Comparison of ENCODE assay signal across 16 cellular contexts in genomic region chr5:159332800-159333563, GRCh38. TPM values are rescaled to one million over a fixed set of nuclear protein-coding genes. Genes with fewer than 3 reads are reported as not detected.
DNase-seq lines count a peak whose midpoint lies in the region; ATAC-seq, FAIRE-seq and TF ChIP-seq lines count a peak whose summit lies in the region.
"Had no signal": no experiment of that assay in that cellular context is flagged by ENCODE, and none has a peak within 500 bp of the region (broad histone marks: within the 10 kb centered on the region; RNA-seq: fewer than 3 reads in every experiment).

No MANE protein-coding gene starts in this region.

- H3K27ac ChIP-seq in OCI-LY1 (ENCODE audit: low read depth, low read length, poor library complexity, severe bottlenecking) (no peak overlapping the region), psoas muscle (no peak overlapping the region)
- H3K27ac ChIP-seq: PC-9, tibial nerve had no signal

- H3K9ac ChIP-seq in OCI-LY1 (ENCODE audit: low read length): no peak overlapping the region

- peak; percentile 53 for ATAC-seq in GM21786 (IDR thresholded peaks at IDR 0.05; ENCODE audit: unreplicated experiment)
- ATAC-seq in naive B cell (ENCODE audit: low read depth in 2 of 2): peak; percentile 76 to 79
- ATAC-seq in GM21737 (IDR thresholded peaks at IDR 0.05; ENCODE audit: unreplicated experiment): no peak
- ATAC-seq in psoas muscle: no peak

- H2AFZ ChIP-seq in OCI-LY1 (ENCODE audit: low read length): no peak overlapping the region
- H2AFZ ChIP-seq: PC-9 had no signal

- FAIRE-seq in urothelium cell line (lab: Jason Lieb, UNC): no peak
- FAIRE-seq: endothelial cell of umbilical vein had no signal

- no peaks in the 10 kb centered on the region for H3K79me2 ChIP-seq in OCI-LY1 (ENCODE audit: insufficient read depth, low read length)

- H3K4me3 Mint-ChIP-seq in naive B cell: peak overlapping the region; percentile 66 to 92 (median 84)

- H3K4me1 ChIP-seq in OCI-LY1 (ENCODE audit: insufficient read depth, low read length, severe bottlenecking) (peaks cover 23% of the 10 kb centered on the region), psoas muscle (no peaks in the 10 kb centered on the region)

- H3F3A ChIP-seq in OCI-LY1 (ENCODE audit: insufficient read depth, low read length): no peaks in the 10 kb centered on the region

- H3K4me1 Mint-ChIP-seq in naive B cell: peaks cover 54 to 61% (median 59%) of the 10 kb centered on the region in 3 donors

- H3K9me2 ChIP-seq in OCI-LY1 (ENCODE audit: low read depth, low read length): no peaks in the 10 kb centered on the region

- H3K36me3 ChIP-seq in GM06990 (ENCODE audit: control insufficient read depth, insufficient read depth, low read length): no peaks in the 10 kb centered on the region
- H3K36me3 ChIP-seq in OCI-LY1 (ENCODE audit: insufficient read depth, low read length): no peaks in the 10 kb centered on the region
- H3K36me3 ChIP-seq in psoas muscle (ENCODE audit: insufficient read depth in 1 of 2, low read depth in 1 of 2): no peaks in the 10 kb centered on the region
- H3K36me3 ChIP-seq: tibial nerve had no signal

- H3K4me2 ChIP-seq in OCI-LY1 (ENCODE audit: low read length): peak overlapping the region; percentile 21; the same call in 1 of the 2 replicates
- H3K4me2 ChIP-seq: PC-9 had no signal

- H3K27me3 Mint-ChIP-seq in naive B cell: no peaks in the 10 kb centered on the region

- H4K20me1 ChIP-seq in OCI-LY1 (ENCODE audit: insufficient read depth, low read length): no peaks in the 10 kb centered on the region

- DNase-seq in GM06990 (ENCODE audit: extremely low read depth, insufficient read length) (no peak), naive B cell (peak; percentile 71), NCI-H226 (no peak), urothelium cell line (ENCODE audit: low spot score) (no peak), psoas muscle (no peak)
- DNase-seq: activated CD4-positive, CD25-positive, alpha-beta regulatory T cell treated with anti-CD3 and anti-CD28 coated beads, Interleukin-2, amount 50 U/mL, for 72 hours; islet precursor cell; NCI-H1105; PC-9; SW 1271 had no signal

- H3K27me3 ChIP-seq in GM06990 (replicated peaks; ENCODE audit: control insufficient read depth, insufficient read depth, low read length) (no peaks in the 10 kb centered on the region; the same call in 1 of the 2 replicates), OCI-LY1 (ENCODE audit: insufficient read depth, low read length) (no peaks in the 10 kb centered on the region), psoas muscle (ENCODE audit: insufficient read depth in 3 of 3, low read length in 2 of 3) (peaks cover 0 to 28% (median 12%) of the 10 kb centered on the region in 3 donors)

- WGBS in psoas muscle, 3 donors: 69 to 79% (median 69%) methylated on average over 6 of the region's 6 CpGs

- no peak overlapping the region for H3K4me3 ChIP-seq in GM06990 (replicated peaks; ENCODE audit: low read depth, low read length)
- no peak overlapping the region for H3K4me3 ChIP-seq in OCI-LY1 (ENCODE audit: low read depth, low read length, poor library complexity, severe bottlenecking)
- no peak overlapping the region for H3K4me3 ChIP-seq in psoas muscle
- H3K4me3 ChIP-seq: PC-9, tibial nerve had no signal

- TF ChIP-seq CTCF in GM06990 (IDR thresholded peaks at IDR 0.05; ENCODE audit: insufficient read depth, low read length, poor library complexity, severe bottlenecking) (peak; percentile 4), OCI-LY1 (IDR thresholded peaks at IDR 0.05; ENCODE audit: low read length) (no peak), psoas muscle (IDR thresholded peaks at IDR 0.05) (no peak)

- no peaks in the 10 kb centered on the region for H3K36me3 Mint-ChIP-seq in naive B cell

- peak overlapping the region; percentile 91 to 96 (median 94) for H3K27ac Mint-ChIP-seq in naive B cell

- H3K9me3 ChIP-seq in OCI-LY1 (ENCODE audit: low read length) (no peaks in the 10 kb centered on the region), psoas muscle (no peaks in the 10 kb centered on the region)
- H3K9me3 ChIP-seq: tibial nerve had no signal

- intact Hi-C loops in psoas muscle (cut with DNase I): no loop called here

- peaks cover 0 to 2% (median 0%) of the 10 kb centered on the region in 7 donors for H3K9me3 Mint-ChIP-seq in naive B cell

RNA-seq across cellular contexts. Expression of gene IL12B, which starts 2.7 kb away (rescaled TPM):
- polyA plus RNA-seq in naive B cell (ENCODE audit: low read depth in 6 of 6) (not detected), psoas muscle (not detected)
- total RNA-seq in psoas muscle: not detected
- total RNA-seq: endothelial cell of umbilical vein, PC-9, posterior vena cava, tibial nerve had no signal
- polyA plus RNA-seq: endothelial cell of umbilical vein had no signal

Comparison
In these comparisons a context has a peak if more than half of its experiments do, and no peak if none do; other contexts are left out.
1. ATAC-seq: peak in GM21786 (single experiment) and naive B cell (2 of 2); none in GM21737 (single experiment) and psoas muscle (0 of 4).